In genomic region chr3:99648496-99648895, GRCh38 we compare ENCODE assay signal across 20 cellular contexts. TPM values are rescaled to one million over a fixed set of nuclear protein-coding genes. Genes with fewer than 3 reads are reported as not detected.
DNase-seq lines count a peak whose midpoint lies in the region; ATAC-seq, FAIRE-seq and TF ChIP-seq lines count a peak whose summit lies in the region.
"Had no signal": no experiment of that assay in that cellular context is flagged by ENCODE, and none has a peak within 500 bp of the region (broad histone marks: within the 10 kb centered on the region; RNA-seq: fewer than 3 reads in every experiment).

No MANE protein-coding gene starts in this region.

- no peak overlapping the region for H3K14ac ChIP-seq in mesenchymal stem cell (ENCODE audit: low read length in 2 of 2)

- no peak overlapping the region for H3K23ac ChIP-seq in mesenchymal stem cell (ENCODE audit: low read length in 2 of 2)

- H3K9ac ChIP-seq in astrocyte (ENCODE audit: low read length) (peak overlapping the region; percentile 2), mesenchymal stem cell (ENCODE audit: low read length) (peak overlapping the region; percentile 62)
- H3K9ac ChIP-seq: BLaER1 treated with 17β-estradiol and CSF1 and Interleukin-3, amounts not matched to agents 10 nM and 100 nM had no signal

- peaks cover 36% of the 10 kb centered on the region for H3K4me1 ChIP-seq in astrocyte (ENCODE audit: insufficient read depth, low read length)
- H3K4me1 ChIP-seq in mesenchymal stem cell (ENCODE audit: control insufficient read depth, insufficient read depth, low read depth, low read length), result peaks cover 11% of the 10 kb centered on the region
- H3K4me1 ChIP-seq in thoracic aorta (ENCODE audit: control insufficient read depth in 1 of 2, low read depth in 2 of 2), result peaks cover 40 to 79% of the 10 kb centered on the region in 2 donors
- H3K4me1 ChIP-seq: right lobe of liver had no signal

- no peak overlapping the region for H3K4me3 Mint-ChIP-seq in astrocyte (ENCODE audit: unreplicated experiment)
- H3K4me3 Mint-ChIP-seq: stimulated activated naive CD8-positive, alpha-beta T cell treated with anti-CD3 and anti-CD28 coated beads, Interleukin-15, amount 100 ng/mL, for 72 hours had no signal

- no peak overlapping the region for H2BK12ac ChIP-seq in mesenchymal stem cell (ENCODE audit: low read length in 2 of 2)

- no peak for FAIRE-seq in astrocyte (lab: Jason Lieb, UNC)
- FAIRE-seq: D721Med, G401.6 had no signal

- peak overlapping the region; percentile 67 for H3K27ac ChIP-seq in astrocyte (ENCODE audit: low read depth, low read length)
- H3K27ac ChIP-seq in mesenchymal stem cell (ENCODE audit: low read length, poor library complexity, severe bottlenecking), result peak overlapping the region; percentile 75
- H3K27ac ChIP-seq in thoracic aorta, result peak overlapping the region; percentile 54 to 63
- H3K27ac ChIP-seq: BLaER1 treated with 17β-estradiol and CSF1 and Interleukin-3, amounts not matched to agents 10 nM and 100 nM; right lobe of liver had no signal

- no peak overlapping the region for H2BK5ac ChIP-seq in mesenchymal stem cell (ENCODE audit: low read depth, low read length, poor library complexity, severe bottlenecking)

- H3K4me3 ChIP-seq in astrocyte (ENCODE audit: insufficient read depth, low read depth, low read length), result no peak overlapping the region
- no peak overlapping the region for H3K4me3 ChIP-seq in mesenchymal stem cell (ENCODE audit: insufficient read depth in 1 of 2, low read depth in 1 of 2, low read length in 2 of 2)
- peak overlapping the region; percentile 16 for H3K4me3 ChIP-seq in thoracic aorta
- H3K4me3 ChIP-seq: BLaER1 treated with 17β-estradiol and CSF1 and Interleukin-3, amounts not matched to agents 10 nM and 100 nM; mucosa of descending colon; right lobe of liver had no signal

- TF ChIP-seq CTCF in astrocyte (IDR thresholded peaks at IDR 0.05; ENCODE audit: insufficient read depth, low read depth, low read length), result no peak
- TF ChIP-seq CTCF in thoracic aorta (IDR thresholded peaks at IDR 0.05), result no peak

- no peaks in the 10 kb centered on the region for H3K27me3 Mint-ChIP-seq in astrocyte (ENCODE audit: low read depth, unreplicated experiment)
- H3K27me3 Mint-ChIP-seq: stimulated activated naive CD8-positive, alpha-beta T cell treated with anti-CD3 and anti-CD28 coated beads, Interleukin-15, amount 100 ng/mL, for 72 hours had no signal

- 91% methylated on average over 4 of the region's 4 CpGs for WGBS in mesenchymal stem cell

- H2AFZ ChIP-seq in astrocyte (ENCODE audit: low read depth, low read length) (no peak overlapping the region), mesenchymal stem cell (ENCODE audit: low read depth, low read length) (no peak overlapping the region)

- no peaks in the 10 kb centered on the region for H3K9me3 ChIP-seq in astrocyte (ENCODE audit: insufficient read depth, low read depth, low read length)
- H3K9me3 ChIP-seq in mesenchymal stem cell (ENCODE audit: control insufficient read depth, low read length), result no peaks in the 10 kb centered on the region
- no peaks in the 10 kb centered on the region for H3K9me3 ChIP-seq in thoracic aorta
- H3K9me3 ChIP-seq: BLaER1 treated with 17β-estradiol and CSF1 and Interleukin-3, amounts not matched to agents 10 nM and 100 nM; mucosa of descending colon; right lobe of liver had no signal

- H4K20me1 ChIP-seq in astrocyte (ENCODE audit: insufficient read depth, low read length), result no peaks in the 10 kb centered on the region
- H4K20me1 ChIP-seq: BLaER1 treated with 17β-estradiol and CSF1 and Interleukin-3, amounts not matched to agents 10 nM and 100 nM had no signal

- H3K36me3 ChIP-seq in astrocyte (ENCODE audit: insufficient read depth, low read length) (peaks cover 5% of the 10 kb centered on the region), mesenchymal stem cell (ENCODE audit: control insufficient read depth in 1 of 2, insufficient read depth in 2 of 2, low read depth in 1 of 2, low read length in 2 of 2) (peaks cover 0 to 3% of the 10 kb centered on the region in 2 experiments), thoracic aorta (no peaks in the 10 kb centered on the region)
- H3K36me3 ChIP-seq: BLaER1 treated with 17β-estradiol and CSF1 and Interleukin-3, amounts not matched to agents 10 nM and 100 nM; right lobe of liver had no signal

- H2BK15ac ChIP-seq in mesenchymal stem cell (ENCODE audit: low read depth, poor library complexity, severe bottlenecking), result no peak overlapping the region

- H3K36me3 Mint-ChIP-seq in astrocyte (ENCODE audit: low read depth, unreplicated experiment), result peaks cover 8% of the 10 kb centered on the region

- H3K4me1 Mint-ChIP-seq in astrocyte (ENCODE audit: low read depth, unreplicated experiment), result peaks cover 77% of the 10 kb centered on the region
- H3K4me1 Mint-ChIP-seq: stimulated activated naive CD8-positive, alpha-beta T cell treated with anti-CD3 and anti-CD28 coated beads, Interleukin-15, amount 100 ng/mL, for 72 hours had no signal

- peak; percentile 19 for DNase-seq in DMS53 (lab: John Stamatoyannopoulos, UW)
- DNase-seq in DMS53 treated with DMSO at 0.1 percent for 48 hours (lab: John Stamatoyannopoulos, UW; ENCODE audit: unreplicated experiment), result no peak
- DNase-seq in astrocyte (ENCODE audit: low read depth), result no peak
- DNase-seq in mesenchymal stem cell, result no peak
- no peak for DNase-seq in thoracic aorta (ENCODE audit: low spot score)
- DNase-seq in stimulated activated CD4-positive, alpha-beta T cell treated with anti-CD3 and anti-CD28 coated beads, Interleukin-4, amount 100 ng/mL, for 4 hours, result no peak
- DNase-seq in NCI-H1092 treated with DMSO at 0.1 percent for 48 hours (lab: John Stamatoyannopoulos, UW), result no peak
- DNase-seq: 8988T; activated CD4-positive, alpha-beta T cell treated with anti-CD3 and anti-CD28 coated beads for 4 hours; activated effector memory CD4-positive, alpha-beta T cell treated with Interleukin-2 at 50 U/mL for 16 hours; effector memory CD4-positive, alpha-beta T cell; NCI-H1417 treated with DMSO at 0.1 percent for 48 hours; right lobe of liver; stimulated activated CD4-positive, alpha-beta T cell treated with anti-CD3 and anti-CD28 coated beads, Interleukin-2, amount 100 ng/mL, for 24 hours; stimulated activated naive CD8-positive, alpha-beta T cell treated with anti-CD3 and anti-CD28 coated beads, Interleukin-15, amount 100 ng/mL, for 72 hours had no signal

- H3K27me3 ChIP-seq in astrocyte (ENCODE audit: insufficient read depth, low read length), result no peaks in the 10 kb centered on the region
- H3K27me3 ChIP-seq in mesenchymal stem cell (ENCODE audit: control insufficient read depth in 1 of 2, insufficient read depth in 1 of 2, low read length in 2 of 2), result no peaks in the 10 kb centered on the region
- H3K27me3 ChIP-seq in thoracic aorta (replicated peaks; ENCODE audit: insufficient read depth), result no peaks in the 10 kb centered on the region
- H3K27me3 ChIP-seq: BLaER1 treated with 17β-estradiol and CSF1 and Interleukin-3, amounts not matched to agents 10 nM and 100 nM; right lobe of liver had no signal

- no peak overlapping the region for H2BK120ac ChIP-seq in mesenchymal stem cell (ENCODE audit: low read depth, low read length)

- no peaks in the 10 kb centered on the region for H3K9me3 Mint-ChIP-seq in astrocyte (ENCODE audit: unreplicated experiment)
- H3K9me3 Mint-ChIP-seq: stimulated activated naive CD8-positive, alpha-beta T cell treated with anti-CD3 and anti-CD28 coated beads, Interleukin-15, amount 100 ng/mL, for 72 hours had no signal

- peaks cover 97% of the 10 kb centered on the region for H3K79me2 ChIP-seq in astrocyte (ENCODE audit: insufficient read depth, low read length)

- no peak overlapping the region for H3K18ac ChIP-seq in mesenchymal stem cell (ENCODE audit: low read depth in 1 of 2, low read length in 2 of 2)

- no peak overlapping the region for H4K8ac ChIP-seq in mesenchymal stem cell (ENCODE audit: low read length)

- H3K4me2 ChIP-seq in astrocyte (ENCODE audit: low read length) (no peak overlapping the region), mesenchymal stem cell (ENCODE audit: low read length, poor library complexity, severe bottlenecking) (no peak overlapping the region)

- H3K4ac ChIP-seq in mesenchymal stem cell (ENCODE audit: low read depth in 1 of 2, low read length in 2 of 2), result peak overlapping the region in 1 of 2 experiments; percentile 10

- H2AK5ac ChIP-seq in mesenchymal stem cell (ENCODE audit: low read length, severe bottlenecking), result no peak overlapping the region

- H4K91ac ChIP-seq in mesenchymal stem cell (ENCODE audit: low read length), result no peak overlapping the region

- peak overlapping the region; percentile 86 for H3K27ac Mint-ChIP-seq in astrocyte (ENCODE audit: unreplicated experiment)
- H3K27ac Mint-ChIP-seq: stimulated activated naive CD8-positive, alpha-beta T cell treated with anti-CD3 and anti-CD28 coated beads, Interleukin-15, amount 100 ng/mL, for 72 hours had no signal

- ATAC-seq in thoracic aorta (ENCODE audit: insufficient number of reproducible peaks, low FRiP score, low read depth) (no peak), GM19035 (IDR thresholded peaks at IDR 0.05; ENCODE audit: unreplicated experiment) (no peak)
- ATAC-seq: stimulated activated naive CD8-positive, alpha-beta T cell treated with anti-CD3 and anti-CD28 coated beads, Interleukin-15, amount 100 ng/mL, for 72 hours had no signal

- H3K79me1 ChIP-seq in mesenchymal stem cell (replicated peaks; ENCODE audit: low read length, poor library complexity, severe bottlenecking), result no peaks in the 10 kb centered on the region

RNA-seq across cellular contexts. Expression of gene COL8A1, which starts 10.1 kb away (rescaled TPM):
- total RNA-seq in astrocyte, result 118 and 123 TPM in 2 replicates
- 115 TPM for polyA plus RNA-seq in mesenchymal stem cell (2013, experiment 1 of 2)
- polyA plus RNA-seq in mesenchymal stem cell (2013, experiment 2 of 2), result 112 TPM
- total RNA-seq in thoracic aorta, result 100 to 1,000 TPM; 253 to 916 TPM
